In genomic region chr2:152743004-152743403, GRCh38 we compare ENCODE assay signal across 9 cellular contexts. TPM values are rescaled to one million over a fixed set of nuclear protein-coding genes. Genes with fewer than 3 reads are reported as not detected.
DNase-seq lines count a peak whose midpoint lies in the region; ATAC-seq and TF ChIP-seq lines count a peak whose summit lies in the region.
"Had no signal": no experiment of that assay in that cellular context is flagged by ENCODE, and none has a peak within 500 bp of the region (broad histone marks: within the 10 kb centered on the region; RNA-seq: fewer than 3 reads in every experiment).

No MANE protein-coding gene starts in this region.

- WGBS in right lobe of liver (ENCODE audit: insufficient coverage, low coverage, low lambda C conversion rate, missing lambda C conversion rate) = 60% methylated on average over 3 of the region's 3 CpGs

- peak; percentile 72 for ATAC-seq in GM18907 (IDR thresholded peaks at IDR 0.05; ENCODE audit: unreplicated experiment)
- ATAC-seq in HG03457 (IDR thresholded peaks at IDR 0.05; ENCODE audit: unreplicated experiment) = peak; percentile 47
- peak; percentile 66 to 71 (median 67) for ATAC-seq in right lobe of liver
- no peak for ATAC-seq in HG03095 (IDR thresholded peaks at IDR 0.05; ENCODE audit: unreplicated experiment)

- TF ChIP-seq POLR2A in right lobe of liver (IDR thresholded peaks at IDR 0.05) = no peak

- TF ChIP-seq CTCF in AG09319 (IDR thresholded peaks at IDR 0.05; ENCODE audit: low read depth, low read length) (peak; percentile 32), WERI-Rb-1 (IDR thresholded peaks at IDR 0.05; ENCODE audit: low read depth, low read length) (peak; percentile 42; the same call in 1 of the 2 replicates), right lobe of liver (IDR thresholded peaks at IDR 0.05) (peak; percentile 28 to 43 (median 32))

- intact Hi-C loops in right lobe of liver (cut with DNase I) = no loop called here
- intact Hi-C loops in cardiac septum (cut with DNase I) = no loop called here

- H3K4me3 ChIP-seq in WERI-Rb-1 (ENCODE audit: low read depth, low read length) (no peak overlapping the region), right lobe of liver (no peak overlapping the region)

- no peak for DNase-seq in AG09319 (ENCODE audit: extremely low read depth, low read depth)
- DNase-seq in WERI-Rb-1 = no peak
- no peak for DNase-seq in right lobe of liver
- no peak for DNase-seq in KG1 (lab: John Stamatoyannopoulos, UW)
- DNase-seq in cardiac septum (ENCODE audit: low spot score) = no peak

- no peaks in the 10 kb centered on the region for H3K4me1 ChIP-seq in right lobe of liver

- H3K9me3 ChIP-seq in WERI-Rb-1 (ENCODE audit: severe bottlenecking) (no peaks in the 10 kb centered on the region), right lobe of liver (no peaks in the 10 kb centered on the region)

- no peaks in the 10 kb centered on the region for H3K27me3 ChIP-seq in WERI-Rb-1 (ENCODE audit: insufficient read depth, low read depth, severe bottlenecking)
- no peaks in the 10 kb centered on the region for H3K27me3 ChIP-seq in right lobe of liver

- H3K27ac ChIP-seq in WERI-Rb-1 = no peak overlapping the region
- H3K27ac ChIP-seq in right lobe of liver = no peak overlapping the region
- H3K27ac ChIP-seq: epithelial cell of prostate had no signal

- H3K36me3 ChIP-seq in WERI-Rb-1 = peaks cover 22% of the 10 kb centered on the region
- H3K36me3 ChIP-seq in right lobe of liver = no peaks in the 10 kb centered on the region

RNA-seq across cellular contexts. Expression of gene ARL6IP6, which starts 24.6 kb away (rescaled TPM):
- total RNA-seq in right lobe of liver (1 to 10 TPM; 2.6 to 5.4 (median 3.7) TPM), cardiac septum (6.4 TPM)

RNA-seq across cellular contexts. Expression of gene PRPF40A, which starts 25.7 kb away (rescaled TPM):
- total RNA-seq in right lobe of liver (10 to 100 TPM; 25.1 to 54.3 (median 40.2) TPM), cardiac septum (36.3 TPM)
